13 cellular contexts compared by ENCODE assay signal in genomic region chr11:47003180-47003877, GRCh38.
DNase-seq lines count a peak whose midpoint lies in the region; ATAC-seq, FAIRE-seq and TF ChIP-seq lines count a peak whose summit lies in the region.
"Had no signal": no experiment of that assay in that cellular context is flagged by ENCODE, and none has a peak within 500 bp of the region (broad histone marks: within the 10 kb centered on the region; RNA-seq: fewer than 3 reads in every experiment).

No MANE protein-coding gene starts in this region.

- H3K4me1 ChIP-seq in liver (ENCODE audit: control insufficient read depth in 4 of 4, insufficient read depth in 4 of 4, low read length in 3 of 4) (peaks cover 8 to 28% (median 22%) of the 10 kb centered on the region in 4 donors), HepG2 (ENCODE audit: insufficient read depth, low read length) (peaks cover 25% of the 10 kb centered on the region), OCI-LY1 (ENCODE audit: insufficient read depth, low read length, severe bottlenecking) (peaks cover 62% of the 10 kb centered on the region), transverse colon (peaks cover 22 to 50% (median 24%) of the 10 kb centered on the region in 4 donors)

- no peak overlapping the region for H3K9ac ChIP-seq in liver (ENCODE audit: low read depth in 1 of 2, low read length in 2 of 2)
- no peak overlapping the region for H3K9ac ChIP-seq in HepG2 (ENCODE audit: insufficient read depth, low read depth, low read length)
- H3K9ac ChIP-seq in OCI-LY1 (ENCODE audit: low read length) = peak overlapping the region; percentile 13; the same call in 1 of the 2 replicates

- H3K9me2 ChIP-seq in OCI-LY1 (ENCODE audit: low read depth, low read length) = no peaks in the 10 kb centered on the region

- no TSS peak for BruUV-seq in HepG2 (replicated peaks; lab: Mats Ljungman, UMichigan)

- TF ChIP-seq RAD21 in liver (IDR thresholded peaks at IDR 0.05) (peak in 1 of 2 donors; percentile 37), HepG2 (CRISPR knock-in tag; IDR thresholded peaks at IDR 0.05) (no peak)

- H3K79me2 ChIP-seq in HepG2 (ENCODE audit: insufficient read depth, low read length) (no peaks in the 10 kb centered on the region), OCI-LY1 (ENCODE audit: insufficient read depth, low read length) (no peaks in the 10 kb centered on the region)

- no peak overlapping the region for H2AFZ ChIP-seq in HepG2 (ENCODE audit: low read length)
- H2AFZ ChIP-seq in OCI-LY1 (ENCODE audit: low read length) = no peak overlapping the region
- H2AFZ ChIP-seq: GM23338 had no signal

- no peak for TF ChIP-seq POLR2A in HepG2 (IDR thresholded peaks at IDR 0.05; ENCODE audit: insufficient read depth in 1 of 2, low read depth in 2 of 2, low read length in 2 of 2)
- no peak for TF ChIP-seq POLR2A in transverse colon (IDR thresholded peaks at IDR 0.05)

- H3K4me3 ChIP-seq in liver (ENCODE audit: low read depth in 1 of 3, low read length in 3 of 3) (no peak overlapping the region), HepG2 (replicated peaks in 1 of 3; ENCODE audit: insufficient read depth in 1 of 3, low read depth in 2 of 3, low read length in 3 of 3) (no peak overlapping the region), OCI-LY1 (ENCODE audit: low read depth, low read length, poor library complexity, severe bottlenecking) (no peak overlapping the region), transverse colon (no peak overlapping the region)
- H3K4me3 ChIP-seq: GM23338 had no signal

- CTCF ChIA-PET in HepG2 (lab: Yijun Ruan, JAX; ENCODE audit: low intra/inter-chr PET ratio, low total read pairs) = no interaction called here

- no peak for ATAC-seq in HepG2
- ATAC-seq in GM18502 (IDR thresholded peaks at IDR 0.05; ENCODE audit: poor library complexity, unreplicated experiment) = no peak
- ATAC-seq: GM23338 had no signal

- DNase-seq in HepG2 (ENCODE audit: low spot score) (no peak), globus pallidus (ENCODE audit: low spot score) (peak; percentile 50), transverse colon (no peak), NCI-H2081 treated with DMSO at 0.1 percent for 48 hours (lab: John Stamatoyannopoulos, UW) (no peak), NCI-H1105 (lab: John Stamatoyannopoulos, UW) (no peak)
- DNase-seq: activated gamma-delta T cell treated with Interleukin-2 at 50 U/mL for 16 hours; Caco-2; effector memory CD4-positive, alpha-beta T cell; occipital lobe had no signal

- no peak for FAIRE-seq in HepG2 (lab: Jason Lieb, UNC)

- H4K20me1 ChIP-seq in HepG2 (ENCODE audit: insufficient read depth, low read length) (no peaks in the 10 kb centered on the region), OCI-LY1 (ENCODE audit: insufficient read depth, low read length) (no peaks in the 10 kb centered on the region)

- H3F3A ChIP-seq in OCI-LY1 (ENCODE audit: insufficient read depth, low read length) = no peaks in the 10 kb centered on the region

- no peak for TF ChIP-seq CTCF in liver (IDR thresholded peaks at IDR 0.05; ENCODE audit: low read depth, low read length, missing input control)
- TF ChIP-seq CTCF in HepG2 (CRISPR knock-in tag; IDR thresholded peaks at IDR 0.05) = no peak
- no peak for TF ChIP-seq CTCF in OCI-LY1 (IDR thresholded peaks at IDR 0.05; ENCODE audit: low read length)
- no peak for TF ChIP-seq CTCF in transverse colon (IDR thresholded peaks at IDR 0.05)

- POLR2A ChIA-PET in HepG2 (lab: Yijun Ruan, JAX) = no interaction called here

- H3K36me3 ChIP-seq in liver (ENCODE audit: control insufficient read depth in 4 of 4, insufficient read depth in 3 of 4, low read depth in 1 of 4, low read length in 3 of 4) (no peaks in the 10 kb centered on the region), HepG2 (replicated peaks in 1 of 2; ENCODE audit: control insufficient read depth in 1 of 2, insufficient read depth in 2 of 2, low read length in 2 of 2) (no peaks in the 10 kb centered on the region), OCI-LY1 (ENCODE audit: insufficient read depth, low read length) (no peaks in the 10 kb centered on the region), transverse colon (no peaks in the 10 kb centered on the region)

- intact Hi-C loops in HepG2 (cut with micrococcal nuclease; ENCODE audit: unreplicated experiment) (loop anchor here (10.0 kb wide), 1 partner anchor 91 kb away; no protein-coding TSS in a partner anchor), transverse colon (cut with DNase I; ENCODE audit: low total_unique reads) (no loop called here)

- H3K4me2 ChIP-seq in HepG2 (ENCODE audit: low read depth, low read length) = no peak overlapping the region
- peak overlapping the region; percentile 42 for H3K4me2 ChIP-seq in OCI-LY1 (ENCODE audit: low read length)
- H3K4me2 ChIP-seq: GM23338 had no signal

- 62% methylated on average over 3 of the region's 3 CpGs for WGBS in liver
- 100% methylated on average over 3 of the region's 3 CpGs for WGBS in HepG2 (ENCODE audit: low lambda C conversion rate)
- 76 to 100% methylated on average over 1 to 3 of the region's 3 CpGs for WGBS in transverse colon (ENCODE audit: low coverage in 1 of 2), 2 donors

- TF ChIP-seq EP300 in HepG2 (IDR thresholded peaks at IDR 0.05; ENCODE audit: low read depth in 2 of 2, low read length in 2 of 2) = no peak
- TF ChIP-seq EP300 in HepG2 (CRISPR knock-in tag; IDR thresholded peaks at IDR 0.05; ENCODE audit: borderline replicate concordance) = no peak
- TF ChIP-seq EP300 in transverse colon (IDR thresholded peaks at IDR 0.05; ENCODE audit: low read depth) = no peak

- in situ Hi-C loops in HepG2 (cut with HindIII; ENCODE audit: extremely low pct_ligation_motif_present, low pct_unique_long_range_greater_than_20kb) = no loop called here
- in situ Hi-C loops in transverse colon (cut with MboI; ENCODE audit: low pct_ligation_motif_present in 1 of 4, low pct_unique_long_range_greater_than_20kb in 1 of 4, low sequenced_read_pairs in 3 of 4) = no loop called here

- H3K27me3 ChIP-seq in liver (ENCODE audit: control insufficient read depth in 4 of 4, insufficient read depth in 4 of 4, low read length in 3 of 4) (no peaks in the 10 kb centered on the region), HepG2 (ENCODE audit: control insufficient read depth in 1 of 2, insufficient read depth in 2 of 2, low read length in 2 of 2) (no peaks in the 10 kb centered on the region), OCI-LY1 (ENCODE audit: insufficient read depth, low read length) (no peaks in the 10 kb centered on the region), transverse colon (no peaks in the 10 kb centered on the region)

- H3K9me3 ChIP-seq in liver (ENCODE audit: control insufficient read depth in 4 of 4, low read length in 3 of 4) (no peaks in the 10 kb centered on the region), HepG2 (ENCODE audit: low read length) (no peaks in the 10 kb centered on the region), OCI-LY1 (ENCODE audit: low read length) (no peaks in the 10 kb centered on the region), transverse colon (no peaks in the 10 kb centered on the region)
- H3K9me3 ChIP-seq: Caco-2 had no signal

- peak overlapping the region in 1 of 2 donors; percentile 34 for H3K27ac ChIP-seq in liver (ENCODE audit: low read depth in 1 of 2, low read length in 2 of 2)
- H3K27ac ChIP-seq in HepG2 (ENCODE audit: extremely low read length, insufficient read depth, low read length) = no peak overlapping the region
- H3K27ac ChIP-seq in OCI-LY1 (ENCODE audit: low read depth, low read length, poor library complexity, severe bottlenecking) = peak overlapping the region; percentile 78
- peak overlapping the region in 3 of 4 donors; percentile 66 to 83 (median 79) for H3K27ac ChIP-seq in transverse colon

TF ChIP-seq in liver, 16 proteins besides CTCF, POLR2A, EP300 and RAD21 (continues in another document):
- TF ChIP-seq FOXA1 (IDR thresholded peaks at IDR 0.05) (no peak), HNF4G (IDR thresholded peaks at IDR 0.05) (no peak), YY1 (IDR thresholded peaks at IDR 0.05) (peak; percentile 33), JUND (IDR thresholded peaks at IDR 0.05) (peak; percentile 99), TAF1 (conservative IDR thresholded peaks at IDR 0.05) (no peak), GABPA (IDR thresholded peaks at IDR 0.05 in 1 of 2, conservative IDR thresholded peaks at IDR 0.05 in 1 of 2) (peak; percentile 18 to 40), SP1 (IDR thresholded peaks at IDR 0.05) (peak; percentile 78), ATF3 (IDR thresholded peaks at IDR 0.05) (peak; percentile 84), NR2F2 (IDR thresholded peaks at IDR 0.05) (no peak), FOXA2 (IDR thresholded peaks at IDR 0.05) (no peak), EGR1 (IDR thresholded peaks at IDR 0.05; ENCODE audit: low read depth in 2 of 2) (peak; percentile 80 to 92)

TF ChIP-seq in HepG2, 621 proteins besides CTCF, POLR2A, EP300 and RAD21 (continues in another document):
- TF ChIP-seq SIX1 (CRISPR knock-in tag; IDR thresholded peaks at IDR 0.05; ENCODE audit: borderline replicate concordance) = no peak
- TF ChIP-seq SMC3 (IDR thresholded peaks at IDR 0.05; ENCODE audit: low read length) = no peak
- no peak for TF ChIP-seq ZBTB1 (CRISPR knock-in tag; IDR thresholded peaks at IDR 0.05; ENCODE audit: borderline replicate concordance)
- TF ChIP-seq GLI4 (CRISPR knock-in tag; IDR thresholded peaks at IDR 0.05; ENCODE audit: borderline replicate concordance) = no peak
- no peak for TF ChIP-seq ZNF446 (CRISPR knock-in tag; IDR thresholded peaks at IDR 0.05)
- no peak for TF ChIP-seq MLX (CRISPR knock-in tag; IDR thresholded peaks at IDR 0.05)
- TF ChIP-seq ZNF256 (CRISPR knock-in tag; conservative IDR thresholded peaks at IDR 0.05) = no peak
- no peak for TF ChIP-seq ZNF207 (IDR thresholded peaks at IDR 0.05; ENCODE audit: borderline replicate concordance)
- TF ChIP-seq ARNTL (CRISPR knock-in tag; IDR thresholded peaks at IDR 0.05) = no peak
